Comparison of ENCODE assay signal across 29 cellular contexts in the genomic region with DNA sequence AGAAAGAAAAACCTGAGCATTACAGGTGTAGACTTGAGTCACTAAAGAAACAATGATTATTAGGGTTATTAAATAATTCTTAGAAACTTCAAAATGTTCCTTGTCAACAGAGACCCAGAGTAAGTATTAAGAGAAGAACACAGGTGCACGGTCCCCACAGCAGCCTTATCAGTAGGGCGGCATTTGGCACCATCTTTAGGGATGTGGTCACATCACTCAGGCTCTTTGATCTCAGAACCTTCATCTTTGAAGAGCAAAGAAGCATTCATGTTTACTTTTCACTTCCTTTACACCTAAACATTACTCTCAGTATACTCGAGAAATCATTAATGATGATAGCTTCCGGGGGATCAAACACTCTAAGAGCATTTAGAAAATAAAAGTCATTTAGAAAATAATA.
"Had no signal": no experiment of that assay in that cellular context is flagged by ENCODE, and none has a peak within 500 bp of the region (broad histone marks: within the 10 kb centered on the region; RNA-seq: fewer than 3 reads in every experiment).

No MANE protein-coding gene starts in this region.

- H3K9me3 ChIP-seq: adrenal gland, body of pancreas, breast epithelium, MG63, SJCRH30 had no signal

- H3K27ac ChIP-seq: adrenal gland, breast epithelium, SJCRH30, SK-N-MC had no signal

- H3K4me3 ChIP-seq: adrenal gland, body of pancreas, breast epithelium, MG63, SJCRH30, SK-N-MC had no signal

- H3K27me3 ChIP-seq: adrenal gland, body of pancreas, breast epithelium, MG63, SJCRH30 had no signal

- H3K36me3 ChIP-seq: adrenal gland, breast epithelium, MG63, SJCRH30 had no signal

- ATAC-seq: activated CD4-positive, alpha-beta T cell treated with anti-CD3 and anti-CD28 coated beads for 36 hours; activated CD4-positive, CD25-positive, alpha-beta regulatory T cell treated with anti-CD3 and anti-CD28 coated beads, Interleukin-2, amount 50 U/mL, for 24 hours; activated CD8-positive, alpha-beta T cell treated with anti-CD3 and anti-CD28 coated beads, Interleukin-2, amount 10 ng/mL, durations not matched to agents 7 days and 5 days; activated naive CD4-positive, alpha-beta T cell treated with anti-CD3 and anti-CD28 coated beads, Interleukin-2, amount 50 U/mL, for 72 hours; body of pancreas; Panc1; WTC11 had no signal

- DNase-seq: activated CD4-positive, alpha-beta T cell treated with anti-CD3 and anti-CD28 coated beads for 36 hours; activated CD4-positive, alpha-beta T cell treated with anti-CD3 and anti-CD28 coated beads, Interleukin-2, amount 10 ng/mL, durations not matched to agents 7 days and 5 days; activated CD4-positive, alpha-beta T cell treated with anti-CD3 and anti-CD28 coated beads, Interleukin-2, amount 50 U/mL, for 48 hours; activated CD8-positive, alpha-beta T cell treated with anti-CD3 and anti-CD28 coated beads, Interleukin-2, amount 10 ng/mL, durations not matched to agents 7 days and 5 days; activated gamma-delta T cell; activated naive CD4-positive, alpha-beta T cell treated with Interleukin-2 at 50 U/mL for 16 hours; activated T-cell treated with anti-CD3 and anti-CD28 coated beads, Interleukin-2, amount 50 U/mL, for 24 hours; adrenal gland; cortex of kidney; Kasumi-1; MG63; MV-4-11; NCI-H1092; NCI-H1417 treated with DMSO at 0.1 percent for 48 hours; NCI-H1930; NCI-H2081 treated with DMSO at 0.1 percent for 48 hours; NCI-H446 treated with DMSO at 0.1 percent for 48 hours; NCI-H524; NCI-H69; NCI-H82; SHP77; SJCRH30 had no signal

- H3K4me1 ChIP-seq: adrenal gland, breast epithelium, SJCRH30 had no signal
